24 cellular contexts compared by ENCODE assay signal in genomic region chr4:177107288-177107901, GRCh38.
DNase-seq lines count a peak whose midpoint lies in the region; ATAC-seq, FAIRE-seq and TF ChIP-seq lines count a peak whose summit lies in the region.
"Had no signal": no experiment of that assay in that cellular context is flagged by ENCODE, and none has a peak within 500 bp of the region (broad histone marks: within the 10 kb centered on the region; RNA-seq: fewer than 3 reads in every experiment).

No MANE protein-coding gene starts in this region.

- H3K4me3 Mint-ChIP-seq in activated CD4-positive, alpha-beta T cell treated with anti-CD3 and anti-CD28 coated beads for 36 hours: no peak overlapping the region
- H3K4me3 Mint-ChIP-seq in CD4-positive, alpha-beta T cell: no peak overlapping the region
- H3K4me3 Mint-ChIP-seq: activated naive CD4-positive, alpha-beta T cell treated with anti-CD3 and anti-CD28 coated beads, Interleukin-2, amount 50 U/mL, for 24 hours; CD8-positive, alpha-beta T cell; GM23338; mesothelial cell of epicardium; nephron had no signal

- H3K36me3 ChIP-seq in GM12878 (ENCODE audit: control insufficient read depth in 2 of 2, insufficient read depth in 2 of 2, low read length in 1 of 2): no peaks in the 10 kb centered on the region

- POLR2A ChIA-PET in GM12878 (lab: Charles Lee): no interaction called here
- POLR2A ChIA-PET in activated CD4-positive, alpha-beta T cell treated with anti-CD3 and anti-CD28 coated beads for 36 hours (lab: Charles Lee): no interaction called here
- POLR2A ChIA-PET in CD4-positive, alpha-beta T cell (lab: Charles Lee): no interaction called here

- TF ChIP-seq EP300 in GM12878 (IDR thresholded peaks at IDR 0.05; ENCODE audit: borderline replicate concordance in 1 of 2, control insufficient read depth in 1 of 2, low read depth in 2 of 2, low read length in 2 of 2): no peak

- BruUV-seq in GM12878 (replicated peaks; lab: Mats Ljungman, UMichigan): no TSS peak

- intact Hi-C loops in GM12878 (cut with micrococcal nuclease; ENCODE audit: unreplicated experiment): no loop called here
- intact Hi-C loops in activated CD4-positive, alpha-beta T cell treated with anti-CD3 and anti-CD28 coated beads for 36 hours (cut with DNase I, micrococcal nuclease): no loop called here
- intact Hi-C loops in CD4-positive, alpha-beta T cell (cut with DNase I, micrococcal nuclease): no loop called here

- no peak overlapping the region for H3K4me2 ChIP-seq in GM12878 (ENCODE audit: control insufficient read depth, insufficient read depth)
- H3K4me2 ChIP-seq: GM23338, smooth muscle cell had no signal

- no peak for TF ChIP-seq CTCF in AG10803 (conservative IDR thresholded peaks at IDR 0.05; ENCODE audit: low read length)
- no peak for TF ChIP-seq CTCF in GM12878 (IDR thresholded peaks at IDR 0.05 in 2 of 3, conservative IDR thresholded peaks at IDR 0.05 in 1 of 3; ENCODE audit: control insufficient read depth in 2 of 3, extremely low read depth in 1 of 3, insufficient read depth in 1 of 3, low read depth in 3 of 3, low read length in 3 of 3)
- no peak for TF ChIP-seq CTCF in CD4-positive, alpha-beta T cell (IDR thresholded peaks at IDR 0.05)

- no peaks in the 10 kb centered on the region for H4K20me1 ChIP-seq in GM12878 (ENCODE audit: control insufficient read depth, insufficient read depth)

- H3K79me2 ChIP-seq in GM12878 (ENCODE audit: control insufficient read depth, insufficient read depth, low read length): no peaks in the 10 kb centered on the region

- FAIRE-seq in GM12878 (lab: Jason Lieb, UNC): no peak
- FAIRE-seq: colon, GM18507, urothelium cell line had no signal

- no peaks in the 10 kb centered on the region for H3K9me3 Mint-ChIP-seq in activated CD4-positive, alpha-beta T cell treated with anti-CD3 and anti-CD28 coated beads for 36 hours (ENCODE audit: low read depth)
- peaks cover 1% of the 10 kb centered on the region for H3K9me3 Mint-ChIP-seq in CD4-positive, alpha-beta T cell
- H3K9me3 Mint-ChIP-seq: CD8-positive, alpha-beta T cell had no signal

- CTCF ChIA-PET in GM12878 (lab: Yijun Ruan, JAX): no interaction called here
- CTCF ChIA-PET in activated CD4-positive, alpha-beta T cell treated with anti-CD3 and anti-CD28 coated beads for 36 hours (lab: Charles Lee): no interaction called here
- CTCF ChIA-PET in CD4-positive, alpha-beta T cell (lab: Charles Lee): no interaction called here

- SMC1A ChIA-PET in GM12878 (lab: Charles Lee; ENCODE audit: uncharacterized antibody, unreplicated experiment): interaction anchor here (1.4 kb wide), 1 partner anchor 60 kb away, joined by 4 read pairs; no protein-coding TSS in a partner anchor

- 22% methylated on average over 4 of the region's 4 CpGs for WGBS in GM12878 (ENCODE audit: insufficient coverage, insufficient replicate concordance, low lambda C conversion rate, missing lambda C conversion rate)

- H3K4me3 ChIP-seq in AG10803 (ENCODE audit: low read length) (no peak overlapping the region), GM12878 (no peak overlapping the region)
- H3K4me3 ChIP-seq: GM23338, SK-N-MC, smooth muscle cell had no signal

- no peak overlapping the region for H3K27ac Mint-ChIP-seq in activated CD4-positive, alpha-beta T cell treated with anti-CD3 and anti-CD28 coated beads for 36 hours
- H3K27ac Mint-ChIP-seq in CD4-positive, alpha-beta T cell: no peak overlapping the region
- H3K27ac Mint-ChIP-seq: activated naive CD4-positive, alpha-beta T cell treated with anti-CD3 and anti-CD28 coated beads, Interleukin-2, amount 50 U/mL, for 24 hours; CD8-positive, alpha-beta T cell; GM23338; mesothelial cell of epicardium; nephron had no signal

- no peaks in the 10 kb centered on the region for H3K4me1 Mint-ChIP-seq in activated CD4-positive, alpha-beta T cell treated with anti-CD3 and anti-CD28 coated beads for 36 hours
- H3K4me1 Mint-ChIP-seq in CD4-positive, alpha-beta T cell (ENCODE audit: low read depth): no peaks in the 10 kb centered on the region
- H3K4me1 Mint-ChIP-seq: activated naive CD4-positive, alpha-beta T cell treated with anti-CD3 and anti-CD28 coated beads, Interleukin-2, amount 50 U/mL, for 24 hours; nephron had no signal

- no peak for TF ChIP-seq POLR2A in GM12878 (IDR thresholded peaks at IDR 0.05; ENCODE audit: low read depth, low read length)

- H3K9ac ChIP-seq in GM12878 (ENCODE audit: control insufficient read depth, insufficient read depth, low read length): no peak overlapping the region

- H3K4me1 ChIP-seq in GM12878 (ENCODE audit: control insufficient read depth, insufficient read depth, low read length): no peaks in the 10 kb centered on the region

- H2AFZ ChIP-seq in GM12878 (ENCODE audit: control insufficient read depth, low read depth, low read length): no peak overlapping the region
- H2AFZ ChIP-seq: GM23338 had no signal

- H3K27ac ChIP-seq in GM12878 (ENCODE audit: control insufficient read depth, insufficient read depth): no peak overlapping the region
- H3K27ac ChIP-seq in CD4-positive, alpha-beta T cell (ENCODE audit: low read depth, low read length): no peak overlapping the region
- H3K27ac ChIP-seq: SK-N-MC had no signal

- in situ Hi-C loops in GM12878 (cut with MboI): no loop called here

- no peak for TF ChIP-seq RAD21 in GM12878 (IDR thresholded peaks at IDR 0.05; ENCODE audit: insufficient read depth, low read depth, low read length)

- H3K27me3 ChIP-seq in GM12878 (replicated peaks in 1 of 2; ENCODE audit: control insufficient read depth in 2 of 2, insufficient read depth in 2 of 2, low read length in 1 of 2): no peaks in the 10 kb centered on the region
- no peaks in the 10 kb centered on the region for H3K27me3 ChIP-seq in CD4-positive, alpha-beta T cell (ENCODE audit: control insufficient read depth, insufficient read depth, low read length)

- H3K27me3 Mint-ChIP-seq in activated CD4-positive, alpha-beta T cell treated with anti-CD3 and anti-CD28 coated beads for 36 hours: no peaks in the 10 kb centered on the region
- no peaks in the 10 kb centered on the region for H3K27me3 Mint-ChIP-seq in CD4-positive, alpha-beta T cell
- H3K27me3 Mint-ChIP-seq: activated naive CD4-positive, alpha-beta T cell treated with anti-CD3 and anti-CD28 coated beads, Interleukin-2, amount 50 U/mL, for 24 hours had no signal

- H3K36me3 Mint-ChIP-seq in activated CD4-positive, alpha-beta T cell treated with anti-CD3 and anti-CD28 coated beads for 36 hours (ENCODE audit: low read depth): no peaks in the 10 kb centered on the region
- H3K36me3 Mint-ChIP-seq in CD4-positive, alpha-beta T cell (ENCODE audit: low read depth): no peaks in the 10 kb centered on the region
- H3K36me3 Mint-ChIP-seq: activated naive CD4-positive, alpha-beta T cell treated with anti-CD3 and anti-CD28 coated beads, Interleukin-2, amount 50 U/mL, for 24 hours; CD8-positive, alpha-beta T cell had no signal

- RAD21 ChIA-PET in GM12878 (lab: Charles Lee; ENCODE audit: unreplicated experiment): no interaction called here

- no peak for ATAC-seq in GM12878
- ATAC-seq in activated CD4-positive, alpha-beta T cell treated with anti-CD3 and anti-CD28 coated beads for 36 hours: no peak
- ATAC-seq in CD4-positive, alpha-beta T cell (ENCODE audit: poor library complexity): no peak
- ATAC-seq: activated CD4-positive, CD25-positive, alpha-beta regulatory T cell treated with anti-CD3 and anti-CD28 coated beads, Interleukin-2, amount 50 U/mL, for 24 hours; CD8-positive, alpha-beta T cell; GM23338; left colon had no signal

- DNase-seq in AG10803 (ENCODE audit: low read depth): peak; percentile 77
- DNase-seq in HT1080 (ENCODE audit: low read depth): peak; percentile 15
- no peak for DNase-seq in GM12878 (ENCODE audit: low read depth, low spot score)
- peak; percentile 61 for DNase-seq in kidney tubule cell (ENCODE audit: low spot score)
- no peak for DNase-seq in activated T-cell treated with anti-CD3 and anti-CD28 coated beads for 4 hours
- no peak for DNase-seq in activated CD4-positive, alpha-beta T cell treated with anti-CD3 and anti-CD28 coated beads for 36 hours
- no peak for DNase-seq in nucleus accumbens (lab: John Stamatoyannopoulos, UW)
- no peak for DNase-seq in CD4-positive, alpha-beta T cell
- DNase-seq: activated CD8-positive, alpha-beta memory T cell treated with anti-CD3 and anti-CD28 coated beads for 24 hours; CD8-positive, alpha-beta T cell; left colon; MV-4-11; NCI-H1694 treated with DMSO at 0.1 percent for 48 hours; stimulated activated CD4-positive, alpha-beta T cell treated with anti-CD3 and anti-CD28 coated beads, Interleukin-4, amount 100 ng/mL, for 1 hour had no signal

- no peaks in the 10 kb centered on the region for H3K9me3 ChIP-seq in GM12878 (replicated peaks; ENCODE audit: control insufficient read depth, insufficient read depth, low read length)
- H3K9me3 ChIP-seq in CD4-positive, alpha-beta T cell (ENCODE audit: control insufficient read depth, low read length): peaks cover 8% of the 10 kb centered on the region

TF ChIP-seq in GM12878, 131 proteins besides CTCF, POLR2A, EP300 and RAD21:
- TF ChIP-seq SUZ12 (IDR thresholded peaks at IDR 0.05; ENCODE audit: unreplicated experiment) (no peak), LARP7 (IDR thresholded peaks at IDR 0.05) (no peak), NRF1 (conservative IDR thresholded peaks at IDR 0.05; ENCODE audit: low read depth, low read length) (no peak), YBX1 (IDR thresholded peaks at IDR 0.05) (no peak), EZH2 (IDR thresholded peaks at IDR 0.05; ENCODE audit: borderline replicate concordance, control insufficient read depth, low read depth, low read length) (no peak)
- TF ChIP-seq, protein P1, sequence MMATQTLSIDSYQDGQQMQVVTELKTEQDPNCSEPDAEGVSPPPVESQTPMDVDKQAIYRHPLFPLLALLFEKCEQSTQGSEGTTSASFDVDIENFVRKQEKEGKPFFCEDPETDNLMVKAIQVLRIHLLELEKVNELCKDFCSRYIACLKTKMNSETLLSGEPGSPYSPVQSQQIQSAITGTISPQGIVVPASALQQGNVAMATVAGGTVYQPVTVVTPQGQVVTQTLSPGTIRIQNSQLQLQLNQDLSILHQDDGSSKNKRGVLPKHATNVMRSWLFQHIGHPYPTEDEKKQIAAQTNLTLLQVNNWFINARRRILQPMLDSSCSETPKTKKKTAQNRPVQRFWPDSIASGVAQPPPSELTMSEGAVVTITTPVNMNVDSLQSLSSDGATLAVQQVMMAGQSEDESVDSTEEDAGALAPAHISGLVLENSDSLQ (IDR thresholded peaks at IDR 0.05): 0 out of 2 replicates have a peak, but pooled peaks have one; percentile 12

Comparison
In these comparisons a context has a peak if more than half of its experiments do, and no peak if none do; other contexts are left out.
1. DNase-seq: peak in AG10803 (single experiment), HT1080 (single experiment) and kidney tubule cell (single experiment); none in GM12878 (single experiment), activated T-cell treated with anti-CD3 and anti-CD28 coated beads for 4 hours (single experiment), activated CD4-positive, alpha-beta T cell treated with anti-CD3 and anti-CD28 coated beads for 36 hours (single experiment), nucleus accumbens (0 of 56) and CD4-positive, alpha-beta T cell (0 of 10).